Comparison of ENCODE assay signal across 9 cellular contexts in genomic region chr3:535566-536416, GRCh38.
DNase-seq lines count a peak whose midpoint lies in the region; ATAC-seq and TF ChIP-seq lines count a peak whose summit lies in the region.
"Had no signal": no experiment of that assay in that cellular context is flagged by ENCODE, and none has a peak within 500 bp of the region (broad histone marks: within the 10 kb centered on the region; RNA-seq: fewer than 3 reads in every experiment).

No MANE protein-coding gene starts in this region.

- no peak overlapping the region for H3K27ac Mint-ChIP-seq in CD4-positive, alpha-beta T cell
- H3K27ac Mint-ChIP-seq in IgD-negative memory B cell (no peak overlapping the region), neural progenitor cell (no peak overlapping the region)

- peaks cover 14% of the 10 kb centered on the region for H3K9me3 Mint-ChIP-seq in CD4-positive, alpha-beta T cell
- H3K9me3 Mint-ChIP-seq in IgD-negative memory B cell, result peaks cover 2 to 10% (median 3%) of the 10 kb centered on the region in 3 donors
- peaks cover 13% of the 10 kb centered on the region for H3K9me3 Mint-ChIP-seq in neural progenitor cell

- no peak for TF ChIP-seq CTCF in CD4-positive, alpha-beta T cell (IDR thresholded peaks at IDR 0.05)
- peak; percentile 44 for TF ChIP-seq CTCF in neural progenitor cell (IDR thresholded peaks at IDR 0.05)

- CTCF ChIA-PET in CD4-positive, alpha-beta T cell (lab: Charles Lee), result no interaction called here

- H3K4me2 ChIP-seq in neural progenitor cell, result no peak overlapping the region

- intact Hi-C loops in CD4-positive, alpha-beta T cell (cut with DNase I, micrococcal nuclease), result no loop called here

- peak overlapping the region; percentile 33 for H3K4me3 ChIP-seq in neural progenitor cell

- no peak for DNase-seq in CD4-positive, alpha-beta T cell
- peak; percentile 51 for DNase-seq in neural progenitor cell (ENCODE audit: low spot score)
- DNase-seq in DMS53 (lab: John Stamatoyannopoulos, UW), result no peak
- DNase-seq in effector CD4-positive, alpha-beta T cell, result no peak
- no peak for DNase-seq in HUDEP-2 (lab: John Stamatoyannopoulos, UW; ENCODE audit: unreplicated experiment in 76 of 76)
- DNase-seq: NCI-H2107 had no signal

- no peaks in the 10 kb centered on the region for H3K36me3 ChIP-seq in neural progenitor cell

- H3K9ac ChIP-seq in neural progenitor cell, result no peak overlapping the region

- peaks cover 6% of the 10 kb centered on the region for H3K9me3 ChIP-seq in CD4-positive, alpha-beta T cell (ENCODE audit: control insufficient read depth, low read length)
- H3K9me3 ChIP-seq in neural progenitor cell (ENCODE audit: low read depth), result no peaks in the 10 kb centered on the region

- H3K4me1 Mint-ChIP-seq in CD4-positive, alpha-beta T cell (ENCODE audit: low read depth), result no peaks in the 10 kb centered on the region
- H3K4me1 Mint-ChIP-seq in IgD-negative memory B cell (peaks cover 0 to 1% (median 0%) of the 10 kb centered on the region in 3 donors), neural progenitor cell (no peaks in the 10 kb centered on the region)

- H3K36me3 Mint-ChIP-seq in CD4-positive, alpha-beta T cell (ENCODE audit: low read depth), result no peaks in the 10 kb centered on the region
- H3K36me3 Mint-ChIP-seq in IgD-negative memory B cell (peaks cover 4% of the 10 kb centered on the region), neural progenitor cell (no peaks in the 10 kb centered on the region)

- H4K20me1 ChIP-seq in neural progenitor cell (ENCODE audit: low read depth), result no peaks in the 10 kb centered on the region

- H3F3A ChIP-seq in neural progenitor cell (ENCODE audit: low read depth), result no peaks in the 10 kb centered on the region

- H3K27ac ChIP-seq in CD4-positive, alpha-beta T cell (ENCODE audit: low read depth, low read length), result no peak overlapping the region
- H3K27ac ChIP-seq in neural progenitor cell, result no peak overlapping the region

- POLR2A ChIA-PET in CD4-positive, alpha-beta T cell (lab: Charles Lee), result no interaction called here

- H3K27me3 ChIP-seq in CD4-positive, alpha-beta T cell (ENCODE audit: control insufficient read depth, insufficient read depth, low read length), result no peaks in the 10 kb centered on the region
- no peaks in the 10 kb centered on the region for H3K27me3 ChIP-seq in neural progenitor cell

- H3K4me3 Mint-ChIP-seq in CD4-positive, alpha-beta T cell, result peak overlapping the region; percentile 40
- H3K4me3 Mint-ChIP-seq in IgD-negative memory B cell (peak overlapping the region in 3 of 4 donors; percentile 66 to 79 (median 67)), neural progenitor cell (no peak overlapping the region)

- H2AFZ ChIP-seq in neural progenitor cell (replicated peaks), result peak overlapping the region; percentile 73

- no peaks in the 10 kb centered on the region for H3K4me1 ChIP-seq in neural progenitor cell

- no peak for ATAC-seq in CD4-positive, alpha-beta T cell (ENCODE audit: poor library complexity)
- peak; percentile 45 for ATAC-seq in esophagus mucosa
- ATAC-seq in GM19324 (IDR thresholded peaks at IDR 0.05; ENCODE audit: low FRiP score, unreplicated experiment), result no peak

- peaks cover 6% of the 10 kb centered on the region for H3K27me3 Mint-ChIP-seq in CD4-positive, alpha-beta T cell
- H3K27me3 Mint-ChIP-seq in IgD-negative memory B cell (no peaks in the 10 kb centered on the region), neural progenitor cell (ENCODE audit: insufficient read depth, low read depth) (peaks cover 4% of the 10 kb centered on the region)

- no peaks in the 10 kb centered on the region for H3K79me2 ChIP-seq in neural progenitor cell (ENCODE audit: low read depth)
